ENCODE assay signal across 1 cellular context in genomic region chr16:82990155-82990554, GRCh38.
A peak's percentile ranks its signal among the peaks of the same experiment; 100 is the strongest.
TF ChIP-seq lines count a peak whose summit lies in the region.

No MANE protein-coding gene starts in this region.

TF ChIP-seq in IMR-90, 13 proteins besides CTCF, POLR2A, EP300 and RAD21:
- TF ChIP-seq MXI1 (IDR thresholded peaks at IDR 0.05; ENCODE audit: borderline replicate concordance, low read depth, low read length) = no peak
- TF ChIP-seq RCOR1 (IDR thresholded peaks at IDR 0.05; ENCODE audit: insufficient replicate concordance, low read length) = no peak
- TF ChIP-seq USF2 (IDR thresholded peaks at IDR 0.05; ENCODE audit: low read depth, low read length) = no peak
- no peak for TF ChIP-seq MAZ (IDR thresholded peaks at IDR 0.05; ENCODE audit: borderline replicate concordance, low read depth, low read length)
- TF ChIP-seq CHD1 (IDR thresholded peaks at IDR 0.05; ENCODE audit: low read depth, low read length) = no peak
- no peak for TF ChIP-seq RFX5 (IDR thresholded peaks at IDR 0.05; ENCODE audit: low read depth, low read length)
- TF ChIP-seq FOS (IDR thresholded peaks at IDR 0.05; ENCODE audit: low read depth, low read length) = peak; percentile 48; the same call in 1 of the 2 replicates
- TF ChIP-seq CEBPB (IDR thresholded peaks at IDR 0.05; ENCODE audit: low read depth, low read length) = peak; percentile 84
- TF ChIP-seq SMC3 (IDR thresholded peaks at IDR 0.05; ENCODE audit: low read depth, low read length) = no peak
- TF ChIP-seq, protein P1, sequence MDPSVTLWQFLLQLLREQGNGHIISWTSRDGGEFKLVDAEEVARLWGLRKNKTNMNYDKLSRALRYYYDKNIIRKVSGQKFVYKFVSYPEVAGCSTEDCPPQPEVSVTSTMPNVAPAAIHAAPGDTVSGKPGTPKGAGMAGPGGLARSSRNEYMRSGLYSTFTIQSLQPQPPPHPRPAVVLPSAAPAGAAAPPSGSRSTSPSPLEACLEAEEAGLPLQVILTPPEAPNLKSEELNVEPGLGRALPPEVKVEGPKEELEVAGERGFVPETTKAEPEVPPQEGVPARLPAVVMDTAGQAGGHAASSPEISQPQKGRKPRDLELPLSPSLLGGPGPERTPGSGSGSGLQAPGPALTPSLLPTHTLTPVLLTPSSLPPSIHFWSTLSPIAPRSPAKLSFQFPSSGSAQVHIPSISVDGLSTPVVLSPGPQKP (IDR thresholded peaks at IDR 0.05; ENCODE audit: borderline replicate concordance, low read depth, low read length) = no peak
- 0 out of 2 replicates have a peak, but pooled peaks have one; percentile 9 for TF ChIP-seq MAFK (IDR thresholded peaks at IDR 0.05; ENCODE audit: low read depth, low read length)
- TF ChIP-seq NFE2L2 (IDR thresholded peaks at IDR 0.05; ENCODE audit: low read depth, low read length) = no peak
- no peak for TF ChIP-seq BHLHE40 (IDR thresholded peaks at IDR 0.05; ENCODE audit: low read depth, low read length)
TF ChIP-seq in IMR-90: peak in this region for 3.
